ENCODE assay signal across 19 cellular contexts in the genomic region with DNA sequence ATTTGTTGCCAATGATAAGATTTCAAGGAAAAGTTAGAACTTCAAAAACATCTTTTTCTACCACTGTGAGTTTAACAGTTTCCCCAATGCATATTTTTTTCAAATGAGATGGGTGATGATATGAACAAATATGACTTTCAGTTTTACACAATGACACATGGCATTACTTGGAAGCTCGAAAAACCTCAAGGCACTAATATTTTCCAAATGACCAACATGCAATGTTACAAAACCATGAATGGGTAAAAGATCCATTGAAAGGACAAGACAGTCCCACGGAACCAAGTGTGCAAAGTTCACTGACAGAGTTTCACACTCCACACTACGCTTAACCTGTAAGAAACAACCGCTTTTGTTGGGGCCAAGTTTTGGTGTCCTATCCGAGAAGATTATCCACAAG.
DNase-seq lines count a peak whose midpoint lies in the region; ATAC-seq, FAIRE-seq and TF ChIP-seq lines count a peak whose summit lies in the region.
"Had no signal": no experiment of that assay in that cellular context is flagged by ENCODE, and none has a peak within 500 bp of the region (broad histone marks: within the 10 kb centered on the region; RNA-seq: fewer than 3 reads in every experiment).

No MANE protein-coding gene starts in this region.

- CTCF ChIA-PET in BJ (lab: Yijun Ruan, JAX), result no interaction called here

- peak overlapping the region; percentile 2 for H3K4me2 ChIP-seq in osteoblast (ENCODE audit: insufficient read depth, low read length)

- H3K79me2 ChIP-seq in osteoblast (ENCODE audit: insufficient read depth, low read length), result no peaks in the 10 kb centered on the region

- H3K27ac ChIP-seq in osteoblast (ENCODE audit: low read depth, low read length), result peak overlapping the region; percentile 26
- H3K27ac ChIP-seq: cardiac muscle cell, dorsolateral prefrontal cortex, tibial artery had no signal

- DNase-seq in BJ (ENCODE audit: low read depth) (peak; percentile 6), GM12892 (ENCODE audit: insufficient read length) (no peak), bronchial epithelial cell (ENCODE audit: low read depth) (no peak), osteoblast (ENCODE audit: insufficient read length, low spot score, missing footprints) (no peak), HK-2 (ENCODE audit: unreplicated experiment) (no peak)
- DNase-seq in stimulated activated CD4-positive, alpha-beta T cell treated with anti-CD3 and anti-CD28 coated beads, Interleukin-1b, Interleukin-23, amount 100 ng/mL, for 48 hours, result no peak
- DNase-seq: activated CD4-positive, CD25-positive, alpha-beta regulatory T cell treated with anti-CD3 and anti-CD28 coated beads, Interleukin-2, amount 50 U/mL, for 72 hours; activated CD8-positive, alpha-beta memory T cell treated with anti-CD3 and anti-CD28 coated beads, Interleukin-2, amount 10 ng/mL, durations not matched to agents 7 days and 5 days; activated effector memory CD4-positive, alpha-beta T cell treated with anti-CD3 and anti-CD28 coated beads, Interleukin-2, amount 50 U/mL, for 16 hours; amygdala; Caco-2; dorsolateral prefrontal cortex; GOT3; NCI-H1694 treated with DMSO at 0.1 percent for 48 hours; T1000; tibial artery had no signal

- POLR2A ChIA-PET in BJ (lab: Charles Lee), result no interaction called here

- H3K27me3 ChIP-seq in BJ (ENCODE audit: control insufficient read depth, insufficient read depth, low read length) (no peaks in the 10 kb centered on the region), bronchial epithelial cell (ENCODE audit: control insufficient read depth, insufficient read depth, low read length) (no peaks in the 10 kb centered on the region), osteoblast (ENCODE audit: insufficient read depth, low read length) (no peaks in the 10 kb centered on the region)
- H3K27me3 ChIP-seq: cardiac muscle cell, tibial artery had no signal

- H3K4me1 ChIP-seq in osteoblast (ENCODE audit: insufficient read depth, low read length), result no peaks in the 10 kb centered on the region
- H3K4me1 ChIP-seq: Caco-2, tibial artery had no signal

- no peak overlapping the region for H2AFZ ChIP-seq in osteoblast (ENCODE audit: low read length)

- ATAC-seq in GM19455 (IDR thresholded peaks at IDR 0.05; ENCODE audit: unreplicated experiment), result no peak
- ATAC-seq: activated CD8-positive, alpha-beta memory T cell treated with anti-CD3 and anti-CD28 coated beads, Interleukin-2, amount 10 ng/mL, durations not matched to agents 7 days and 5 days; Right ventricle myocardium inferior had no signal

- FAIRE-seq in GM12892 (lab: Jason Lieb, UNC), result peak; percentile 27
- peak; percentile 62 for FAIRE-seq in bronchial epithelial cell (lab: Jason Lieb, UNC)

- no peak for TF ChIP-seq POLR2A in GM12892 (IDR thresholded peaks at IDR 0.05; ENCODE audit: low read depth, low read length)

- no peaks in the 10 kb centered on the region for H3K9me3 ChIP-seq in osteoblast (ENCODE audit: low read depth, low read length)
- H3K9me3 ChIP-seq: Caco-2 had no signal

- TF ChIP-seq CTCF in BJ (IDR thresholded peaks at IDR 0.05; ENCODE audit: insufficient read depth, low read depth, low read length) (no peak), bronchial epithelial cell (IDR thresholded peaks at IDR 0.05; ENCODE audit: insufficient read depth, low read length, severe bottlenecking) (no peak), osteoblast (IDR thresholded peaks at IDR 0.05; ENCODE audit: extremely low read depth, low read depth, low read length) (no peak)

- no peak overlapping the region for H3K4me3 ChIP-seq in BJ (ENCODE audit: low read depth, low read length)
- no peak overlapping the region for H3K4me3 ChIP-seq in bronchial epithelial cell (ENCODE audit: low read depth, low read length)
- no peak overlapping the region for H3K4me3 ChIP-seq in osteoblast (ENCODE audit: insufficient read depth, low read length)
- H3K4me3 ChIP-seq: cardiac muscle cell, dorsolateral prefrontal cortex, tibial artery had no signal

- H4K20me1 ChIP-seq in osteoblast (ENCODE audit: insufficient read depth, low read length), result no peaks in the 10 kb centered on the region

- H3K36me3 ChIP-seq in BJ (ENCODE audit: control insufficient read depth, insufficient read depth, low read length) (no peaks in the 10 kb centered on the region), bronchial epithelial cell (ENCODE audit: control insufficient read depth, insufficient read depth, low read length) (peaks cover 3% of the 10 kb centered on the region), osteoblast (ENCODE audit: insufficient read depth, low read length) (no peaks in the 10 kb centered on the region)
- H3K36me3 ChIP-seq: cardiac muscle cell, tibial artery had no signal
